Comparison of ENCODE assay signal across 25 cellular contexts in genomic region chr11:3347127-3347526, GRCh38. TPM values are rescaled to one million over a fixed set of nuclear protein-coding genes. Genes with fewer than 3 reads are reported as not detected.
DNase-seq lines count a peak whose midpoint lies in the region; ATAC-seq, FAIRE-seq and TF ChIP-seq lines count a peak whose summit lies in the region.
"Had no signal": no experiment of that assay in that cellular context is flagged by ENCODE, and none has a peak within 500 bp of the region (broad histone marks: within the 10 kb centered on the region; RNA-seq: fewer than 3 reads in every experiment).

No MANE protein-coding gene starts in this region.

- H4K20me1 ChIP-seq in HCT116 (ENCODE audit: insufficient read depth) (no peaks in the 10 kb centered on the region; the same call in 1 of the 2 replicates), H1 (replicated peaks in 1 of 2; ENCODE audit: control insufficient read depth in 1 of 2, insufficient read depth in 2 of 2, low read length in 2 of 2) (no peaks in the 10 kb centered on the region), HepG2 (ENCODE audit: insufficient read depth, low read length) (no peaks in the 10 kb centered on the region)
- H4K20me1 ChIP-seq: BLaER1 had no signal

- POLR2A ChIA-PET in HCT116 (lab: Charles Lee) = no interaction called here
- POLR2A ChIA-PET in HEK293 (lab: Yijun Ruan, JAX) = no interaction called here
- POLR2A ChIA-PET in H1 (lab: Charles Lee; ENCODE audit: partially characterized antibody) = interaction anchor here (1.2 to 3.8 kb wide), 4 partner anchors 9 to 73 kb away, joined by 4 to 29 read pairs (median 4); no protein-coding TSS in a partner anchor
- POLR2A ChIA-PET in HepG2 (lab: Yijun Ruan, JAX) = no interaction called here

- H2BK5ac ChIP-seq in H1 (ENCODE audit: low read depth, low read length) = no peak overlapping the region

- peak; percentile 68 for FAIRE-seq in H1 (lab: Jason Lieb, UNC)
- FAIRE-seq in HepG2 (lab: Jason Lieb, UNC) = no peak
- FAIRE-seq: A204.1, GM12878, GM12892, GM18507 had no signal

- 92% methylated on average over 1 of the region's 1 CpG; no CpG with 5 or more reads in 1 of the 2 experiments for WGBS in H1 (ENCODE audit: extremely low coverage in 1 of 2, insufficient coverage in 1 of 2, insufficient read length in 1 of 2, insufficient replicate concordance in 2 of 2, low coverage in 1 of 2, low lambda C conversion rate in 2 of 2, missing lambda C conversion rate in 1 of 2), 2 experiments
- WGBS in HepG2 (ENCODE audit: low lambda C conversion rate) = 19% methylated on average over 1 of the region's 1 CpG

- no peak overlapping the region for H2BK12ac ChIP-seq in H1 (ENCODE audit: low read depth, low read length)

- no peak overlapping the region for H3K56ac ChIP-seq in H1 (replicated peaks; ENCODE audit: insufficient read length, low read depth, low read length)

- H2BK120ac ChIP-seq in H1 (replicated peaks; ENCODE audit: low read depth, low read length) = no peak overlapping the region

- BruUV-seq in HCT116 (replicated peaks; lab: Mats Ljungman, UMichigan) (no TSS peak), HepG2 (replicated peaks; lab: Mats Ljungman, UMichigan) (no TSS peak)

- H3K27ac ChIP-seq in HCT116 (ENCODE audit: low read depth, low read length) (no peak overlapping the region), HEK293 (ENCODE audit: extremely low read depth, low read depth, low read length) (no peak overlapping the region), H1 (ENCODE audit: low read depth, low read length) (no peak overlapping the region), HepG2 (ENCODE audit: extremely low read length, insufficient read depth, low read length) (no peak overlapping the region)
- H3K27ac ChIP-seq: BLaER1 had no signal

- no peak overlapping the region for H2BK15ac ChIP-seq in H1 (ENCODE audit: low read length)

- ATAC-seq in HCT116 (no peak), HG02981 (IDR thresholded peaks at IDR 0.05; ENCODE audit: unreplicated experiment) (no peak), HepG2 (no peak)
- ATAC-seq: GM12878 had no signal

- H3K4me1 ChIP-seq in HCT116 (ENCODE audit: control insufficient read depth in 1 of 2, insufficient read depth in 2 of 2, low read length in 2 of 2) (peaks cover 0 to 5% of the 10 kb centered on the region in 2 experiments; a peak in 1 of 4 replicates), HEK293 (ENCODE audit: control insufficient read depth, insufficient read depth, low read length) (no peaks in the 10 kb centered on the region), H1 (replicated peaks in 1 of 4; ENCODE audit: control insufficient read depth in 3 of 4, insufficient read depth in 4 of 4, low read length in 3 of 4) (no peaks in the 10 kb centered on the region), HepG2 (ENCODE audit: insufficient read depth, low read length) (no peaks in the 10 kb centered on the region)
- H3K4me1 ChIP-seq: BE2C, BLaER1 had no signal

- TF ChIP-seq CTCF in HCT116 (IDR thresholded peaks at IDR 0.05 in 2 of 3, conservative IDR thresholded peaks at IDR 0.05 in 1 of 3; ENCODE audit: borderline replicate concordance in 1 of 3, insufficient read depth in 1 of 3, low read depth in 2 of 3, low read length in 2 of 3) (no peak), HEK293 (tag by site-specific recombination; IDR thresholded peaks at IDR 0.05) (no peak), H1 (IDR thresholded peaks at IDR 0.05; ENCODE audit: control extremely low read depth in 1 of 3, insufficient read depth in 1 of 3, low read depth in 1 of 3, low read length in 3 of 3) (no peak), HepG2 (CRISPR knock-in tag; IDR thresholded peaks at IDR 0.05) (no peak)

- H3K4me2 ChIP-seq in HCT116 (ENCODE audit: low read length) (no peak overlapping the region), H1 (ENCODE audit: insufficient read depth in 1 of 2, low read depth in 2 of 2, low read length in 2 of 2) (no peak overlapping the region), HepG2 (ENCODE audit: low read depth, low read length) (no peak overlapping the region)
- H3K4me2 ChIP-seq: BLaER1 had no signal

- H3K9me3 ChIP-seq in HCT116 (ENCODE audit: control insufficient read depth in 1 of 2, insufficient read depth in 1 of 2, low read depth in 1 of 2, low read length in 2 of 2) = peaks cover 11% of the 10 kb centered on the region in 2 experiments; a peak in 3 of 4 replicates
- H3K9me3 ChIP-seq in HEK293 (ENCODE audit: control insufficient read depth, insufficient read depth, low read depth, low read length) = no peaks in the 10 kb centered on the region
- H3K9me3 ChIP-seq in H1 (ENCODE audit: insufficient read depth in 2 of 2, low read depth in 1 of 2, low read length in 1 of 2) = peaks cover 5 to 6% of the 10 kb centered on the region in 2 experiments; a peak in 2 of 4 replicates
- no peaks in the 10 kb centered on the region for H3K9me3 ChIP-seq in HepG2 (ENCODE audit: low read length)
- H3K9me3 ChIP-seq: BE2C had no signal

- H3K36me3 ChIP-seq in HCT116 (ENCODE audit: control insufficient read depth in 1 of 2, insufficient read depth in 2 of 2, low read length in 2 of 2) (no peaks in the 10 kb centered on the region), HEK293 (ENCODE audit: control insufficient read depth in 2 of 2, insufficient read depth in 1 of 2, low read length in 2 of 2) (no peaks in the 10 kb centered on the region), H1 (ENCODE audit: control insufficient read depth in 2 of 4, insufficient read depth in 4 of 4, low read length in 3 of 4) (no peaks in the 10 kb centered on the region), HepG2 (replicated peaks in 1 of 2; ENCODE audit: control insufficient read depth in 1 of 2, insufficient read depth in 2 of 2, low read length in 2 of 2) (no peaks in the 10 kb centered on the region)
- H3K36me3 ChIP-seq: BE2C had no signal

- H3K27me3 ChIP-seq in HCT116 (ENCODE audit: insufficient read depth, low read length) = no peaks in the 10 kb centered on the region
- H3K27me3 ChIP-seq in H1 (replicated peaks in 1 of 4; ENCODE audit: control insufficient read depth in 3 of 4, extremely low read depth in 1 of 4, insufficient read depth in 3 of 4, low read length in 3 of 4) = no peaks in the 10 kb centered on the region
- H3K27me3 ChIP-seq in HepG2 (ENCODE audit: control insufficient read depth in 1 of 2, insufficient read depth in 2 of 2, low read length in 2 of 2) = peaks cover 0 to 4% of the 10 kb centered on the region in 2 experiments; a peak in 1 of 5 replicates
- H3K27me3 ChIP-seq: BE2C, BLaER1 had no signal

- RAD21 ChIA-PET in HCT116 (lab: Charles Lee; ENCODE audit: low non-redundant PET in 1 of 2, low total read pairs in 2 of 2, uncharacterized antibody in 2 of 2, unreplicated experiment in 2 of 2) = no interaction called here

- no peak overlapping the region for H2BK20ac ChIP-seq in H1 (ENCODE audit: low read length)

- H2AFZ ChIP-seq in HCT116 (ENCODE audit: low read depth, low read length, poor library complexity, severe bottlenecking) (no peak overlapping the region), H1 (ENCODE audit: low read length) (no peak overlapping the region), HepG2 (ENCODE audit: low read length) (no peak overlapping the region)

- no peak overlapping the region for H4K5ac ChIP-seq in H1 (ENCODE audit: insufficient read length, low read depth, low read length)

- H4K8ac ChIP-seq in H1 (ENCODE audit: extremely low read depth, insufficient read depth, low read length) = no peak overlapping the region

- TF ChIP-seq RAD21 in HCT116 (IDR thresholded peaks at IDR 0.05; ENCODE audit: low read depth) = no peak
- TF ChIP-seq RAD21 in H1 (IDR thresholded peaks at IDR 0.05 in 1 of 2, conservative IDR thresholded peaks at IDR 0.05 in 1 of 2; ENCODE audit: low read depth in 2 of 2, low read length in 2 of 2) = no peak
- TF ChIP-seq RAD21 in HepG2 (CRISPR knock-in tag; IDR thresholded peaks at IDR 0.05) = no peak

- H3K79me2 ChIP-seq in HCT116 (ENCODE audit: insufficient read depth, low read length) (no peaks in the 10 kb centered on the region), H1 (ENCODE audit: control insufficient read depth in 1 of 2, insufficient read depth in 2 of 2, low read length in 2 of 2) (no peaks in the 10 kb centered on the region), HepG2 (ENCODE audit: insufficient read depth, low read length) (no peaks in the 10 kb centered on the region)

- intact Hi-C loops in HCT116 (cut with micrococcal nuclease) = no loop called here
- intact Hi-C loops in HepG2 (cut with micrococcal nuclease; ENCODE audit: unreplicated experiment) = loop anchor here (10.0 kb wide), 1 partner anchor 58 kb away; no protein-coding TSS in a partner anchor

- H3K4me3 ChIP-seq in HCT116 (replicated peaks in 1 of 2; ENCODE audit: low read depth in 1 of 2, low read length in 2 of 2) = no peak overlapping the region
- H3K4me3 ChIP-seq in HEK293 (ENCODE audit: low read depth, low read length) = no peak overlapping the region
- H3K4me3 ChIP-seq in H1 (ENCODE audit: extremely low read depth in 1 of 4, insufficient read depth in 2 of 4, low read depth in 3 of 4, low read length in 4 of 4) = no peak overlapping the region
- no peak overlapping the region for H3K4me3 ChIP-seq in HepG2 (replicated peaks in 1 of 3; ENCODE audit: insufficient read depth in 1 of 3, low read depth in 2 of 3, low read length in 3 of 3)
- H3K4me3 ChIP-seq: BLaER1, GM12878 had no signal

- H3K14ac ChIP-seq in H1 (ENCODE audit: insufficient read length) = no peak overlapping the region

- DNase-seq in HCT116 (ENCODE audit: low read depth, low spot score) (no peak), H1 (ENCODE audit: low read depth in 1 of 2, low spot score in 2 of 2) (no peak), HepG2 (ENCODE audit: low spot score) (no peak)
- DNase-seq: 8988T; ACHN; BE2C; C1 segment of cervical spinal cord; CD4-positive, alpha-beta memory T cell; CD4-positive, CD25-positive, alpha-beta regulatory T cell; CD8-positive, alpha-beta memory T cell; COR-L47; DMS 273 treated with DMSO at 0.1 percent for 48 hours; DMS153; DMS53; DMS79; DND-41; EL; GDM1 had no signal

- no peaks in the 10 kb centered on the region for H3K23me2 ChIP-seq in H1 (ENCODE audit: low read depth, low read length)

- H3K9ac ChIP-seq in HCT116 (ENCODE audit: low read length) (no peak overlapping the region), H1 (replicated peaks in 1 of 4; ENCODE audit: extremely low read depth in 1 of 4, low read depth in 3 of 4, low read length in 3 of 4) (no peak overlapping the region), HepG2 (ENCODE audit: insufficient read depth, low read depth, low read length) (no peak overlapping the region)
- H3K9ac ChIP-seq: BLaER1 had no signal

- no peak overlapping the region for H3K23ac ChIP-seq in H1 (ENCODE audit: insufficient read length)

- TF ChIP-seq POLR2A in HCT116 (IDR thresholded peaks at IDR 0.05; ENCODE audit: borderline replicate concordance, extremely low read depth, insufficient read depth, insufficient read length) (no peak), H1 (IDR thresholded peaks at IDR 0.05; ENCODE audit: control extremely low read depth in 1 of 2, low read depth in 2 of 2, low read length in 2 of 2) (no peak), HepG2 (IDR thresholded peaks at IDR 0.05; ENCODE audit: insufficient read depth in 1 of 2, low read depth in 2 of 2, low read length in 2 of 2) (no peak)

- H3K79me1 ChIP-seq in H1 (ENCODE audit: low read depth, low read length) = no peaks in the 10 kb centered on the region

- in situ Hi-C loops in HepG2 (cut with HindIII; ENCODE audit: extremely low pct_ligation_motif_present, low pct_unique_long_range_greater_than_20kb) = no loop called here

- H3K18ac ChIP-seq in H1 (ENCODE audit: extremely low read depth, low read length) = no peak overlapping the region

- CTCF ChIA-PET in HCT116 (lab: Charles Lee) (no interaction called here), HEK293 (lab: Yijun Ruan, JAX) (no interaction called here), H1 (lab: Charles Lee; ENCODE audit: partially characterized antibody) (interaction anchor here (2.2 kb wide), 1 partner anchor 29 kb away, joined by 4 read pairs; no protein-coding TSS in a partner anchor), HepG2 (lab: Yijun Ruan, JAX; ENCODE audit: low intra/inter-chr PET ratio, low total read pairs) (no interaction called here)

- no peaks in the 10 kb centered on the region for H3K9me2 ChIP-seq in HCT116 (ENCODE audit: insufficient read depth)

- no peak overlapping the region for H2AK5ac ChIP-seq in H1 (ENCODE audit: low read depth, low read length)

- no peak overlapping the region for H4K91ac ChIP-seq in H1 (replicated peaks; ENCODE audit: insufficient read length, low read length)

- TF ChIP-seq EP300 in H1 (IDR thresholded peaks at IDR 0.05; ENCODE audit: borderline replicate concordance in 1 of 2, low read depth in 2 of 2, low read length in 2 of 2) (no peak), HepG2 (IDR thresholded peaks at IDR 0.05; ENCODE audit: low read depth in 2 of 2, low read length in 2 of 2) (no peak), HepG2 (CRISPR knock-in tag; IDR thresholded peaks at IDR 0.05; ENCODE audit: borderline replicate concordance) (no peak)

- H3K4ac ChIP-seq in H1 (replicated peaks; ENCODE audit: insufficient read length, low read depth, low read length) = no peak overlapping the region

RNA-seq across cellular contexts. Expression of gene ZNF195, which starts 31.8 kb away (rescaled TPM):
- 47.7 TPM for total RNA-seq in HCT116 (2021; ENCODE audit: unreplicated experiment)
- polyA plus RNA-seq in HCT116 (2012) = 13.0 and 20.1 TPM in 2 replicates
- total RNA-seq in H1 (2021; fragmentation: NEBNext Ultra II Directional; extraction: Animal tissue kit (Norgen Biotek cat#: 25700)) = 80.5 and 88.6 TPM in 2 replicates
- polyA plus RNA-seq in H1 (2011; rRNA removed) = 23.4 and 23.9 TPM in 2 replicates
- polyA plus RNA-seq in H1 (2011; cell fraction: cytosol; rRNA removed) = 36.6 TPM
- polyA plus RNA-seq in H1 (2011; cell fraction: nucleus; rRNA removed) = 53.3 TPM
- polyA plus RNA-seq in H1 (2012, experiment 1 of 2) = 50.4 to 66.5 TPM (median 58.0 TPM) in 4 replicates
- 3.1 TPM for polyA plus RNA-seq in H1 (2012, experiment 2 of 2)
- polyA plus RNA-seq in H1 (2013, experiment 1 of 2) = 73.9 TPM
- polyA plus RNA-seq in H1 (2013, experiment 2 of 2) = 70.1 TPM
- polyA minus RNA-seq in H1 (2011; rRNA and poly(A)+ RNA removed) = 98.3 and 120 TPM in 2 replicates
- 69.8 TPM for polyA minus RNA-seq in H1 (2011; cell fraction: cytosol; rRNA and poly(A)+ RNA removed)
- polyA minus RNA-seq in H1 (2011; cell fraction: nucleus; rRNA and poly(A)+ RNA removed) = 194 TPM
- total RNA-seq in HepG2 (2016; rRNA removed; fragmentation: Illumina TruSeq; extraction: Trizol) = 31.4 and 38.0 TPM in 2 replicates
- total RNA-seq in HepG2 (2016; cell fraction: cytosol; rRNA removed; fragmentation: Illumina TruSeq; extraction: Trizol; ENCODE audit: low read depth) = 6.4 and 8.5 TPM in 2 replicates
- total RNA-seq in HepG2 (2016; cell fraction: insoluble cytoplasmic fraction; rRNA removed; fragmentation: Illumina TruSeq; extraction: Trizol) = 30.7 and 39.1 TPM in 2 replicates
- total RNA-seq in HepG2 (2016; cell fraction: membrane; rRNA removed; fragmentation: Illumina TruSeq; extraction: Trizol) = 16.1 and 20.2 TPM in 2 replicates
- 54.8 and 59.5 TPM in 2 replicates for total RNA-seq in HepG2 (2016; cell fraction: nucleus; rRNA removed; fragmentation: Illumina TruSeq; extraction: Trizol)
- polyA plus RNA-seq in HepG2 (2011; rRNA removed) = 12.7 and 17.3 TPM in 2 replicates
- polyA plus RNA-seq in HepG2 (2011; cell fraction: cytosol; rRNA removed) = 6.8 and 9.5 TPM in 2 replicates
- polyA plus RNA-seq in HepG2 (2011; cell fraction: nucleus; rRNA removed) = 15.8 and 17.7 TPM in 2 replicates
- 11.5 and 12.3 TPM in 2 replicates for polyA plus RNA-seq in HepG2 (2012)
- polyA plus RNA-seq in HepG2 (2016; cell fraction: cytosol; fragmentation: Illumina TruSeq; extraction: Trizol; ENCODE audit: low read depth) = 3.2 and 3.6 TPM in 2 replicates
- 29.8 and 32.0 TPM in 2 replicates for polyA plus RNA-seq in HepG2 (2016; cell fraction: insoluble cytoplasmic fraction; fragmentation: Illumina TruSeq; extraction: Trizol; ENCODE audit: low read depth)
- 5.8 and 6.2 TPM in 2 replicates for polyA plus RNA-seq in HepG2 (2016; cell fraction: membrane; fragmentation: Illumina TruSeq; extraction: Trizol; ENCODE audit: low read depth)
- polyA plus RNA-seq in HepG2 (2016; cell fraction: nucleus; fragmentation: Illumina TruSeq; extraction: Trizol; ENCODE audit: insufficient read depth, low read depth) = 78.0 and 83.8 TPM in 2 replicates
- polyA minus RNA-seq in HepG2 (2011; rRNA and poly(A)+ RNA removed; ENCODE audit: low replicate concordance) = 24.4 and 56.6 TPM in 2 replicates
- 8.7 and 9.2 TPM in 2 replicates for polyA minus RNA-seq in HepG2 (2011; cell fraction: cytosol; rRNA and poly(A)+ RNA removed)
- polyA minus RNA-seq in HepG2 (2011; cell fraction: nucleus; rRNA and poly(A)+ RNA removed) = 63.3 and 70.1 TPM in 2 replicates
